ENCODE assay signal across 18 cellular contexts in the genomic region with DNA sequence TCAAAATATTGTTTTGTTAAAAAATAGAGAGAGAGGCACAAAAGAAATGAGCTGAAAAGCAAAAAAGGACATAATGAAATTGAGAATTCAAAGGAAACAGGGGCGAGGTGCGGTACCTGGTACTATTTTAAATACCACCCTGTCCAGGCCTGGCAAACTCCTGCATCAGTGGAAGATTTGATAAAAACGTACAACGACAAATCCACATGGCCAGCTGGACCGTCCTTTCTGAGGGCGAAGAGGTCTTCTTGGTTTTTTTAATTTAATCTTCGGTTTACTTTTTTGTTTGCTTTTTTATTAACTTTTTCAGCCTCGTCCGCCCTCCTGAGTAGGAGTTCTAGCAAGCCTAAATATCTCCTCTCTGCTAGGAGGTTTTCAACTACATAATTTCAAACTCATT. TPM values are rescaled to one million over a fixed set of nuclear protein-coding genes. Genes with fewer than 3 reads are reported as not detected.
A peak's percentile ranks its signal among the peaks of the same experiment; 100 is the strongest.
DNase-seq lines count a peak whose midpoint lies in the region; ATAC-seq, FAIRE-seq and TF ChIP-seq lines count a peak whose summit lies in the region.
"Had no signal": no experiment of that assay in that cellular context is flagged by ENCODE, and none has a peak within 500 bp of the region (broad histone marks: within the 10 kb centered on the region; RNA-seq: fewer than 3 reads in every experiment).

No MANE protein-coding gene starts in this region.

- H3K4me3 ChIP-seq in spleen, result peak overlapping the region in 2 of 8 donors; percentile 1 to 49
- H3K4me3 ChIP-seq: A549 had no signal

- H3K4me3 Mint-ChIP-seq in activated CD4-positive, alpha-beta T cell treated with anti-CD3 and anti-CD28 coated beads, Interleukin-2, amount 10 ng/mL, durations not matched to agents 7 days and 5 days, result peak overlapping the region; percentile 87
- peak overlapping the region; percentile 96 for H3K4me3 Mint-ChIP-seq in activated CD4-positive, alpha-beta memory T cell treated with anti-CD3 and anti-CD28 coated beads for 36 hours
- H3K4me3 Mint-ChIP-seq in effector memory CD8-positive, alpha-beta T cell, result peak overlapping the region; percentile 99
- H3K4me3 Mint-ChIP-seq: memory B cell had no signal

- DNase-seq in activated CD4-positive, alpha-beta T cell treated with anti-CD3 and anti-CD28 coated beads, Interleukin-2, amount 10 ng/mL, durations not matched to agents 7 days and 5 days, result no peak
- no peak for DNase-seq in activated CD4-positive, alpha-beta T cell treated with anti-CD3 and anti-CD28 coated beads for 4 hours
- peak; percentile 8 for DNase-seq in activated CD4-positive, alpha-beta memory T cell treated with anti-CD3 and anti-CD28 coated beads for 36 hours
- DNase-seq in effector memory CD8-positive, alpha-beta T cell, result no peak
- DNase-seq in spleen, result no peak
- DNase-seq in HTR-8/SVneo (ENCODE audit: insufficient read length, low spot score), result no peak
- DNase-seq in NCI-H2029 (lab: John Stamatoyannopoulos, UW), result no peak
- DNase-seq: caudate nucleus, kidney, NCI-H2171 had no signal

- no peak for FAIRE-seq in HTR-8/SVneo (lab: Jason Lieb, UNC)
- FAIRE-seq: kidney, urothelium cell line had no signal

- H3K36me3 ChIP-seq in spleen, result no peaks in the 10 kb centered on the region

- CTCF ChIA-PET in activated CD4-positive, alpha-beta T cell treated with anti-CD3 and anti-CD28 coated beads, Interleukin-2, amount 10 ng/mL, durations not matched to agents 7 days and 5 days (lab: Charles Lee), result interaction anchor here (1.0 to 10.8 kb wide), 6 partner anchors 12 to 1282 kb away, joined by 3 to 192 read pairs (median 3); partner anchors contain the start of gene BCL11B
- CTCF ChIA-PET in activated CD4-positive, alpha-beta memory T cell treated with anti-CD3 and anti-CD28 coated beads for 36 hours (lab: Charles Lee), result interaction anchor here (0.6 to 10.4 kb wide), 10 partner anchors 10 to 68 kb away, joined by 3 to 130 read pairs (median 8); partner anchors contain the start of gene BCL11B

- peaks cover 94% of the 10 kb centered on the region for H3K36me3 Mint-ChIP-seq in activated CD4-positive, alpha-beta T cell treated with anti-CD3 and anti-CD28 coated beads, Interleukin-2, amount 10 ng/mL, durations not matched to agents 7 days and 5 days (ENCODE audit: low read depth)
- H3K36me3 Mint-ChIP-seq in activated CD4-positive, alpha-beta memory T cell treated with anti-CD3 and anti-CD28 coated beads for 36 hours, result peaks cover 71% of the 10 kb centered on the region
- H3K36me3 Mint-ChIP-seq in effector memory CD8-positive, alpha-beta T cell (ENCODE audit: insufficient read depth), result peaks cover 99% of the 10 kb centered on the region
- H3K36me3 Mint-ChIP-seq: memory B cell had no signal

- no peaks in the 10 kb centered on the region for H3K9me3 ChIP-seq in spleen
- H3K9me3 ChIP-seq: A549 had no signal

- WGBS in spleen, 5 donors, result 82 to 86% (median 85%) methylated on average over 9 of the region's 9 CpGs

- H3K4me1 Mint-ChIP-seq in activated CD4-positive, alpha-beta T cell treated with anti-CD3 and anti-CD28 coated beads, Interleukin-2, amount 10 ng/mL, durations not matched to agents 7 days and 5 days, result peaks cover 90% of the 10 kb centered on the region
- H3K4me1 Mint-ChIP-seq in activated CD4-positive, alpha-beta memory T cell treated with anti-CD3 and anti-CD28 coated beads for 36 hours (ENCODE audit: low read depth), result peaks cover 87% of the 10 kb centered on the region
- H3K4me1 Mint-ChIP-seq in effector memory CD8-positive, alpha-beta T cell (ENCODE audit: low read depth in 2 of 2), result peaks cover 85 to 87% of the 10 kb centered on the region in 2 donors
- H3K4me1 Mint-ChIP-seq: memory B cell had no signal

- no peak for ATAC-seq in effector memory CD8-positive, alpha-beta T cell (replicated peaks)
- no peak for ATAC-seq in HG03378 (IDR thresholded peaks at IDR 0.05; ENCODE audit: unreplicated experiment)
- ATAC-seq: A549, HCT116, Panc1 had no signal

- no peak for TF ChIP-seq POLR2A in spleen (IDR thresholded peaks at IDR 0.05)

- TF ChIP-seq CTCF in spleen (IDR thresholded peaks at IDR 0.05 in 8 of 11, conservative IDR thresholded peaks at IDR 0.05 in 3 of 11), result no peak

- peaks cover 0 to 74% (median 7%) of the 10 kb centered on the region in 6 donors for H3K4me1 ChIP-seq in spleen
- H3K4me1 ChIP-seq: A549 had no signal

- intact Hi-C loops in activated CD4-positive, alpha-beta memory T cell treated with anti-CD3 and anti-CD28 coated beads for 36 hours (cut with micrococcal nuclease), result loop anchor here (1.0 to 10.0 kb wide), 2 partner anchors 8 to 805 kb away; partner anchors contain the start of gene EVL
- intact Hi-C loops in spleen (cut with DNase I; ENCODE audit: low total_unique reads), result no loop called here

- peak overlapping the region; percentile 99 for H3K27ac Mint-ChIP-seq in activated CD4-positive, alpha-beta T cell treated with anti-CD3 and anti-CD28 coated beads, Interleukin-2, amount 10 ng/mL, durations not matched to agents 7 days and 5 days
- peak overlapping the region; percentile 100 for H3K27ac Mint-ChIP-seq in activated CD4-positive, alpha-beta memory T cell treated with anti-CD3 and anti-CD28 coated beads for 36 hours
- peak overlapping the region; percentile 98 to 99 for H3K27ac Mint-ChIP-seq in effector memory CD8-positive, alpha-beta T cell
- H3K27ac Mint-ChIP-seq: memory B cell had no signal

- H3K27ac ChIP-seq in spleen, result peak overlapping the region; percentile 30 to 93 (median 80)
- H3K27ac ChIP-seq: A549 had no signal

- no peaks in the 10 kb centered on the region for H3K27me3 Mint-ChIP-seq in activated CD4-positive, alpha-beta T cell treated with anti-CD3 and anti-CD28 coated beads, Interleukin-2, amount 10 ng/mL, durations not matched to agents 7 days and 5 days
- no peaks in the 10 kb centered on the region for H3K27me3 Mint-ChIP-seq in activated CD4-positive, alpha-beta memory T cell treated with anti-CD3 and anti-CD28 coated beads for 36 hours
- H3K27me3 Mint-ChIP-seq in effector memory CD8-positive, alpha-beta T cell, result no peaks in the 10 kb centered on the region

- POLR2A ChIA-PET in activated CD4-positive, alpha-beta T cell treated with anti-CD3 and anti-CD28 coated beads, Interleukin-2, amount 10 ng/mL, durations not matched to agents 7 days and 5 days (lab: Charles Lee), result interaction anchor here (2.0 kb wide), 1 partner anchor 11 kb away, joined by 4 read pairs; no protein-coding TSS in a partner anchor
- POLR2A ChIA-PET in activated CD4-positive, alpha-beta memory T cell treated with anti-CD3 and anti-CD28 coated beads for 36 hours (lab: Charles Lee), result interaction anchor here (0.6 to 19.8 kb wide), 7 partner anchors 8 to 1119 kb away, joined by 3 to 425 read pairs (median 4); partner anchors contain the start of gene BCL11B

- peaks cover 0 to 96% (median 21%) of the 10 kb centered on the region in 7 donors for H3K27me3 ChIP-seq in spleen (replicated peaks in 1 of 7)

- H3K9me3 Mint-ChIP-seq in activated CD4-positive, alpha-beta T cell treated with anti-CD3 and anti-CD28 coated beads, Interleukin-2, amount 10 ng/mL, durations not matched to agents 7 days and 5 days, result no peaks in the 10 kb centered on the region
- H3K9me3 Mint-ChIP-seq in activated CD4-positive, alpha-beta memory T cell treated with anti-CD3 and anti-CD28 coated beads for 36 hours, result no peaks in the 10 kb centered on the region
- no peaks in the 10 kb centered on the region for H3K9me3 Mint-ChIP-seq in effector memory CD8-positive, alpha-beta T cell
- H3K9me3 Mint-ChIP-seq: memory B cell had no signal

RNA-seq across cellular contexts. Expression of gene BCL11B, which starts 11.9 kb away (rescaled TPM):
- 100 to 1,000 TPM; 115 to 116 TPM for total RNA-seq in activated CD4-positive, alpha-beta T cell treated with anti-CD3 and anti-CD28 coated beads, Interleukin-2, amount 10 ng/mL, durations not matched to agents 7 days and 5 days
- total RNA-seq in activated CD4-positive, alpha-beta memory T cell treated with anti-CD3 and anti-CD28 coated beads for 36 hours, result 10 to 100 TPM; 48.9 to 49.1 TPM
- 10 to 100 TPM in 6 of 7 donors, 1 to 10 TPM in 1; 7.9 to 21.1 (median 13.1) TPM for total RNA-seq in spleen
- 1 to 10 TPM in 2 of 3 donors, under 1 TPM in 1; 0.74 to 1.5 (median 1.4) TPM for polyA plus RNA-seq in spleen
- total RNA-seq: LHCN-M2 had no signal
- polyA plus RNA-seq: fibroblast of lung had no signal
